8 cellular contexts compared by ENCODE assay signal in the genomic region with DNA sequence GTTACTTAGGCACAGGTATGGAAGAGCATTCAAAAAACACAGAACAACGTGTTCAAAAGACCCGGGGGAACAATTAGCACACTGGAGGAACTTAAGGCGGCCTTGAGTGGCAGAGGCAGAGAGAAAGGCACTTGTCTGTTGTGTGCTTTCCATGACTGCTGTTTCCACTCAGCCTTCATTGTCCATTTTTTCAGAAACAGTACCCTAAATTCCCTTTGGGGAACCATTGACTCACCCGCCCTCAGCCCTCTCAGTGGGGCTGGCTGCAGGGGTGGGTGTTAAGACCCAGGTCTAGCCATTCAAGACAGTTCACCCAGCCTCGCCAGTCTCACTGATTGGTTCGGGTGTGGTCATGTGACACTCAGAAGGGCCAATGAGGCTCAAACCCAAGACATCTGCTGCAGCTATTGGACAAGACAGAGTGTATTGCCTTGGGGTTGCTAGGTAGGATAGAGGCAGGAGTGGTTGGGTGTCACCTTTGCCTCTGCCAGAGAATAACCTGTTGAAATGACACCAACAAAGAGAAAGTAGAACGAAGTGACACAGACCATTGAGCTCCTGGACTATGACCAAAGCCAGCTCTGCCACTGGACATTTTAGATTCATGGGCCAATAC. TPM values are rescaled to one million over a fixed set of nuclear protein-coding genes. Genes with fewer than 3 reads are reported as not detected.
DNase-seq lines count a peak whose midpoint lies in the region; ATAC-seq lines count a peak whose summit lies in the region.

No MANE protein-coding gene starts in this region.

- H3K56ac ChIP-seq in mesendoderm (ENCODE audit: low read length), result no peak overlapping the region

- H3K4me3 ChIP-seq in mesendoderm (ENCODE audit: low read length), result no peak overlapping the region

- peaks cover 11% of the 10 kb centered on the region for H3K4me1 Mint-ChIP-seq in activated T-helper 17 cell treated with anti-CD3 and anti-CD28 coated beads, Interleukin-2, amount 50 U/mL, for 72 hours

- H3K4ac ChIP-seq in mesendoderm (ENCODE audit: low read depth, low read length), result no peak overlapping the region

- H2BK15ac ChIP-seq in mesendoderm (replicated peaks; ENCODE audit: low read depth), result no peak overlapping the region

- no peak overlapping the region for H4K8ac ChIP-seq in mesendoderm (ENCODE audit: low read depth, low read length)

- no peaks in the 10 kb centered on the region for H3K27me3 ChIP-seq in mesendoderm (ENCODE audit: insufficient read depth, low read length, poor library complexity)

- H2AK5ac ChIP-seq in mesendoderm (ENCODE audit: low read length), result no peak overlapping the region

- H3K4me2 ChIP-seq in mesendoderm (ENCODE audit: low read length), result no peak overlapping the region

- H3K4me1 ChIP-seq in mesendoderm (ENCODE audit: control insufficient read depth, low read depth, low read length), result no peaks in the 10 kb centered on the region

- no peaks in the 10 kb centered on the region for H3K36me3 ChIP-seq in mesendoderm (ENCODE audit: control insufficient read depth, insufficient read depth, low read length)

- H4K5ac ChIP-seq in mesendoderm (ENCODE audit: low read length), result no peak overlapping the region

- no peaks in the 10 kb centered on the region for H3K36me3 Mint-ChIP-seq in activated T-helper 17 cell treated with anti-CD3 and anti-CD28 coated beads, Interleukin-2, amount 50 U/mL, for 72 hours (ENCODE audit: low read depth)

- H3K27me3 Mint-ChIP-seq in activated T-helper 17 cell treated with anti-CD3 and anti-CD28 coated beads, Interleukin-2, amount 50 U/mL, for 72 hours, result peaks cover 3% of the 10 kb centered on the region

- H3K9ac ChIP-seq in mesendoderm (ENCODE audit: low read length), result no peak overlapping the region

- H2BK120ac ChIP-seq in mesendoderm (ENCODE audit: low read depth, low read length), result no peak overlapping the region

- no peaks in the 10 kb centered on the region for H3K79me1 ChIP-seq in mesendoderm (ENCODE audit: low read length)

- H3K9me3 Mint-ChIP-seq in activated T-helper 17 cell treated with anti-CD3 and anti-CD28 coated beads, Interleukin-2, amount 50 U/mL, for 72 hours, result peaks cover 5% of the 10 kb centered on the region

- WGBS in mesendoderm (ENCODE audit: extremely low coverage, insufficient coverage, low lambda C conversion rate), result no CpG with 5 or more reads among the region's 7 CpGs

- DNase-seq in EH (ENCODE audit: low read depth), result peak; percentile 46
- peak; percentile 78 to 80 for DNase-seq in NCI-H524 (lab: John Stamatoyannopoulos, UW)
- DNase-seq in mesendoderm, result peak; percentile 88
- no peak for DNase-seq in retina
- DNase-seq in C1 segment of cervical spinal cord (lab: John Stamatoyannopoulos, UW), result no peak

- H2BK5ac ChIP-seq in mesendoderm (ENCODE audit: low read length), result no peak overlapping the region

- H3K4me3 Mint-ChIP-seq in activated T-helper 17 cell treated with anti-CD3 and anti-CD28 coated beads, Interleukin-2, amount 50 U/mL, for 72 hours, result no peak overlapping the region

- no peak overlapping the region for H3K18ac ChIP-seq in mesendoderm (ENCODE audit: low read length)

- peak; percentile 96 for ATAC-seq in GM19397 (IDR thresholded peaks at IDR 0.05; ENCODE audit: unreplicated experiment)
- ATAC-seq in HG03135 (IDR thresholded peaks at IDR 0.05; ENCODE audit: unreplicated experiment), result peak; percentile 99
- peak; percentile 99 for ATAC-seq in activated T-helper 17 cell treated with anti-CD3 and anti-CD28 coated beads, Interleukin-2, amount 50 U/mL, for 72 hours (replicated peaks)

- H3K79me2 ChIP-seq in mesendoderm (ENCODE audit: control insufficient read depth, insufficient read depth, low read length), result no peaks in the 10 kb centered on the region

- H3K27ac Mint-ChIP-seq in activated T-helper 17 cell treated with anti-CD3 and anti-CD28 coated beads, Interleukin-2, amount 50 U/mL, for 72 hours, result no peak overlapping the region

- no peak overlapping the region for H3K23ac ChIP-seq in mesendoderm (ENCODE audit: low read length)

- H3K27ac ChIP-seq in mesendoderm (ENCODE audit: low read depth, low read length), result no peak overlapping the region

RNA-seq across cellular contexts. Expression of a gene that starts 19.6 kb away (rescaled TPM):
- total RNA-seq in activated T-helper 17 cell treated with anti-CD3 and anti-CD28 coated beads, Interleukin-2, amount 50 U/mL, for 72 hours, result 10 to 100 TPM; 65.9 to 70.4 TPM
- polyA plus RNA-seq in mesendoderm (2013, experiment 1 of 2), result 45.9 TPM
- 46.7 TPM for polyA plus RNA-seq in mesendoderm (2013, experiment 2 of 2)

RNA-seq across cellular contexts. Expression of a gene that starts 41.4 kb away (rescaled TPM):
- total RNA-seq in activated T-helper 17 cell treated with anti-CD3 and anti-CD28 coated beads, Interleukin-2, amount 50 U/mL, for 72 hours, result 10 to 100 TPM; 78.0 to 84.0 TPM
- 22.5 TPM for polyA plus RNA-seq in mesendoderm (2013, experiment 1 of 2)
- 22.3 TPM for polyA plus RNA-seq in mesendoderm (2013, experiment 2 of 2)

RNA-seq across cellular contexts. Expression of a gene that starts 51.1 kb away (rescaled TPM):
- not detected for total RNA-seq in activated T-helper 17 cell treated with anti-CD3 and anti-CD28 coated beads, Interleukin-2, amount 50 U/mL, for 72 hours
- polyA plus RNA-seq in mesendoderm (2013, experiment 1 of 2), result 0.32 TPM
- polyA plus RNA-seq in mesendoderm (2013, experiment 2 of 2), result 0.66 TPM

Comparison
In these comparisons a context has a peak if more than half of its experiments do, and no peak if none do; other contexts are left out.
1. DNase-seq: peak in EH (single experiment), NCI-H524 (2 of 2) and mesendoderm (single experiment); none in retina (single experiment) and C1 segment of cervical spinal cord (0 of 14).
2. Peak in every context shown above with its lines, with median percentiles within 50 percentile points of each other: ATAC-seq.